ENCODE assay signal across 11 cellular contexts in genomic region chr5:148320011-148320961, GRCh38. TPM values are rescaled to one million over a fixed set of nuclear protein-coding genes. Genes with fewer than 3 reads are reported as not detected.
DNase-seq lines count a peak whose midpoint lies in the region; ATAC-seq and TF ChIP-seq lines count a peak whose summit lies in the region.
"Not testable (repeated sequence)": the region's sequence is repeated elsewhere in the genome, so short reads cannot be mapped to it uniquely, and the experiment has no call there.
"Had no signal": no experiment of that assay in that cellular context is flagged by ENCODE, and none has a peak within 500 bp of the region (broad histone marks: within the 10 kb centered on the region; RNA-seq: fewer than 3 reads in every experiment).

No MANE protein-coding gene starts in this region.

- not testable (repeated sequence) for BruUV-seq in mammary epithelial cell (replicated peaks; lab: Mats Ljungman, UMichigan)

- H3K36me3 ChIP-seq in HUES48 (ENCODE audit: control insufficient read depth, insufficient read depth, low read length); mammary epithelial cell (ENCODE audit: insufficient read depth, low read length); cardiac muscle cell: not testable (repeated sequence)

- H3K9ac ChIP-seq in HUES48 (ENCODE audit: low read depth, low read length); mammary epithelial cell (ENCODE audit: insufficient read depth, low read length): not testable (repeated sequence)

- H3K4me3 ChIP-seq in AG04449 (ENCODE audit: low read depth, low read length) (peak overlapping the region; percentile 26), HUES48 (ENCODE audit: low read depth, low read length) (peak overlapping the region; percentile 59), mammary epithelial cell (replicated peaks in 1 of 3; ENCODE audit: insufficient read depth in 1 of 3, low read depth in 2 of 3, low read length in 3 of 3) (peak overlapping the region in 2 of 3 experiments; percentile 24 to 38), cardiac muscle cell (peak overlapping the region; percentile 13)

- H2AFZ ChIP-seq in mammary epithelial cell (ENCODE audit: low read depth, low read length), result peak overlapping the region; percentile 56

- not testable (repeated sequence) for H3K36me3 Mint-ChIP-seq in activated T-cell treated with anti-CD3 and anti-CD28 coated beads, Interleukin-2, amount 50 U/mL, for 24 hours (ENCODE audit: low read depth); naive thymus-derived CD8-positive, alpha-beta T cell

- in situ Hi-C loops in mammary epithelial cell (cut with MboI; ENCODE audit: low sequenced_read_pairs in 2 of 2), result not testable (repeated sequence)

- 49% methylated on average over 15 of the region's 42 CpGs for WGBS in mammary epithelial cell (ENCODE audit: low coverage, missing lambda C conversion rate)

- not testable (repeated sequence) for H3K27me3 ChIP-seq in HUES48 (ENCODE audit: control insufficient read depth, insufficient read depth, low read length); mammary epithelial cell (ENCODE audit: insufficient read depth, low read length); cardiac muscle cell

- H3K4me1 ChIP-seq in HUES48 (ENCODE audit: control insufficient read depth, insufficient read depth, low read length); mammary epithelial cell (ENCODE audit: insufficient read depth, low read length); cardiac muscle cell (ENCODE audit: low read depth): not testable (repeated sequence)

- not testable (repeated sequence) for H3K79me2 ChIP-seq in mammary epithelial cell (ENCODE audit: insufficient read depth, low read length)

- H3K4me3 Mint-ChIP-seq in activated T-cell treated with anti-CD3 and anti-CD28 coated beads, Interleukin-2, amount 50 U/mL, for 24 hours, result peak overlapping the region; percentile 74
- peak overlapping the region; percentile 73 to 89 (median 84) for H3K4me3 Mint-ChIP-seq in naive thymus-derived CD8-positive, alpha-beta T cell

- H3K4me1 Mint-ChIP-seq in activated T-cell treated with anti-CD3 and anti-CD28 coated beads, Interleukin-2, amount 50 U/mL, for 24 hours (ENCODE audit: low read depth); naive thymus-derived CD8-positive, alpha-beta T cell: not testable (repeated sequence)

- intact Hi-C loops in mammary epithelial cell (cut with micrococcal nuclease), result not testable (repeated sequence)

- not testable (repeated sequence) for H3K9me3 ChIP-seq in HUES48 (ENCODE audit: control insufficient read depth, insufficient read depth, low read length); mammary epithelial cell (replicated peaks; ENCODE audit: insufficient read depth, low read length); cardiac muscle cell (ENCODE audit: low read depth)

- H3K9me3 Mint-ChIP-seq in activated T-cell treated with anti-CD3 and anti-CD28 coated beads, Interleukin-2, amount 50 U/mL, for 24 hours, result not testable (repeated sequence)
- peaks cover 0 to 17% (median 1%) of the 10 kb centered on the region in 9 donors for H3K9me3 Mint-ChIP-seq in naive thymus-derived CD8-positive, alpha-beta T cell

- not testable (repeated sequence) for H3K27ac ChIP-seq in HUES48 (ENCODE audit: low read depth, low read length); mammary epithelial cell (ENCODE audit: insufficient read depth, low read depth, low read length); cardiac muscle cell
- peak overlapping the region; percentile 74 for H3K27ac ChIP-seq in RWPE1

- peak overlapping the region; percentile 30 for H3K4me2 ChIP-seq in mammary epithelial cell (ENCODE audit: insufficient read depth, low read depth, low read length)

- peak overlapping the region; percentile 18 for H3K27ac Mint-ChIP-seq in activated T-cell treated with anti-CD3 and anti-CD28 coated beads, Interleukin-2, amount 50 U/mL, for 24 hours
- H3K27ac Mint-ChIP-seq in naive thymus-derived CD8-positive, alpha-beta T cell, result peak overlapping the region in 9 of 10 donors; percentile 62 to 93 (median 84)

- TF ChIP-seq CTCF in AG04449 (IDR thresholded peaks at IDR 0.05; ENCODE audit: insufficient read depth, low read length, missing control alignments); RWPE1 (conservative IDR thresholded peaks at IDR 0.05; ENCODE audit: low read depth); mammary epithelial cell (conservative IDR thresholded peaks at IDR 0.05 in 1 of 2, IDR thresholded peaks at IDR 0.05 in 1 of 2; ENCODE audit: extremely low read depth in 1 of 2, insufficient read depth in 1 of 2, low read depth in 1 of 2, low read length in 2 of 2); cardiac muscle cell (IDR thresholded peaks at IDR 0.05; ENCODE audit: low read depth, low read length): not testable (repeated sequence)

- POLR2A ChIA-PET in AG04449 (lab: Yijun Ruan, JAX); RWPE1 (lab: Yijun Ruan, JAX; ENCODE audit: low non-redundant PET): not testable (repeated sequence)
- POLR2A ChIA-PET in naive thymus-derived CD8-positive, alpha-beta T cell (lab: Charles Lee), result interaction anchor here (0.8 to 1.3 kb wide), 3 partner anchors 61 to 63 kb away, joined by 3 to 4 read pairs (median 3); partner anchors contain the start of gene FBXO38

- H4K20me1 ChIP-seq in mammary epithelial cell (ENCODE audit: insufficient read depth, low read length), result not testable (repeated sequence)

- ATAC-seq in naive thymus-derived CD8-positive, alpha-beta T cell, result peak; percentile 46 to 53

- H3K27me3 Mint-ChIP-seq in activated T-cell treated with anti-CD3 and anti-CD28 coated beads, Interleukin-2, amount 50 U/mL, for 24 hours; naive thymus-derived CD8-positive, alpha-beta T cell: not testable (repeated sequence)

- DNase-seq in AG04449 (ENCODE audit: low read depth, low spot score); RWPE1 (ENCODE audit: low spot score); mammary epithelial cell: not testable (repeated sequence)
- DNase-seq in activated T-cell treated with anti-CD3 and anti-CD28 coated beads, Interleukin-2, amount 50 U/mL, for 24 hours, result peak; percentile 49
- peak in 1 of 2 donors; percentile 7 for DNase-seq in cardiac muscle cell (ENCODE audit: low read depth in 1 of 2, low spot score in 1 of 2)
- peak in 5 of 10 donors; percentile 14 to 59 (median 46) for DNase-seq in naive thymus-derived CD8-positive, alpha-beta T cell
- peak; percentile 27 for DNase-seq in stimulated activated CD4-positive, alpha-beta T cell treated with anti-CD3 and anti-CD28 coated beads, Interleukin-4, amount 100 ng/mL, for 1 hour

- CTCF ChIA-PET in AG04449 (lab: Yijun Ruan, JAX); RWPE1 (lab: Yijun Ruan, JAX); mammary epithelial cell (lab: Charles Lee; ENCODE audit: low non-redundant PET): not testable (repeated sequence)

- dilution Hi-C loops in mammary epithelial cell (cut with HindIII; ENCODE audit: low sequenced_read_pairs), result not testable (repeated sequence)

RNA-seq across cellular contexts. Expression of gene SPINK7, which starts 8.1 kb away (rescaled TPM):
- total RNA-seq in mammary epithelial cell, result not detected
- not detected for polyA plus RNA-seq in mammary epithelial cell
- not detected for polyA minus RNA-seq in mammary epithelial cell
- total RNA-seq in cardiac muscle cell, result not detected in 2 replicates
- not detected in 2 replicates for polyA plus RNA-seq in cardiac muscle cell
- total RNA-seq in naive thymus-derived CD8-positive, alpha-beta T cell, result not detected
- polyA plus RNA-seq in naive thymus-derived CD8-positive, alpha-beta T cell, result not detected
- total RNA-seq: ascending aorta, left cardiac atrium, renal cortical epithelial cell had no signal

RNA-seq across cellular contexts. Expression of gene SPINK9, which starts 15.1 kb away (rescaled TPM):
- total RNA-seq in mammary epithelial cell (not detected), cardiac muscle cell (not detected in 2 replicates)
- polyA plus RNA-seq in mammary epithelial cell (not detected), cardiac muscle cell (not detected in 2 replicates)
- not detected for polyA minus RNA-seq in mammary epithelial cell
- total RNA-seq in naive thymus-derived CD8-positive, alpha-beta T cell, result not detected
- not detected for polyA plus RNA-seq in naive thymus-derived CD8-positive, alpha-beta T cell
- total RNA-seq: ascending aorta, left cardiac atrium, renal cortical epithelial cell had no signal

RNA-seq across cellular contexts. Expression of gene SPINK13, which starts 51.7 kb away (rescaled TPM):
- not detected for total RNA-seq in mammary epithelial cell
- not detected for polyA plus RNA-seq in mammary epithelial cell
- polyA minus RNA-seq in mammary epithelial cell, result not detected
- not detected in 2 replicates for total RNA-seq in cardiac muscle cell
- polyA plus RNA-seq in cardiac muscle cell, result 0.59 TPM in 1 of 2 replicates, not detected in the other
- not detected for total RNA-seq in naive thymus-derived CD8-positive, alpha-beta T cell
- not detected for polyA plus RNA-seq in naive thymus-derived CD8-positive, alpha-beta T cell
- total RNA-seq: ascending aorta, left cardiac atrium had no signal
